25 cellular contexts compared by ENCODE assay signal in the genomic region with DNA sequence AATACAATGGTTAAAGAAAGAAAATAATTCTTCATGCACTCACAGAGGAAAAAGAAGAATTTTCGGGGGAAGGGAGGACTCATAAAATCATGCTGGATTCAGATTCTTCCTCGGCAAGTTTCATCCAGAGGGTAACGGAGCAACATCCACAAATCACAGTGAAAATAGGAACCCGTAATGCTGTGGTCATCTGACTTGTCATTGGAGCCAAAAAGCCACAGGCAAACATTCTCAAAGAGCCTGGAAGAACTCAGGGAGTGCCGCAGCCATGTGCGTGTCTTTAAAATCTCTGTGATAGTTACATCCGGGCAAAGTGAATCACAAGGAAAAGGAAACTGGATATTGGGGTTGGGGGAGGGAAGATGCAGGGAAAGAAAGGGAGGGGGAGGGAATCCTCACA. TPM values are rescaled to one million over a fixed set of nuclear protein-coding genes. Genes with fewer than 3 reads are reported as not detected.
A peak's percentile ranks its signal among the peaks of the same experiment; 100 is the strongest.
DNase-seq lines count a peak whose midpoint lies in the region; ATAC-seq and TF ChIP-seq lines count a peak whose summit lies in the region.
"Had no signal": no experiment of that assay in that cellular context is flagged by ENCODE, and none has a peak within 500 bp of the region (broad histone marks: within the 10 kb centered on the region; RNA-seq: fewer than 3 reads in every experiment).

No MANE protein-coding gene starts in this region.

- H3K9me2 ChIP-seq in GM23338 (ENCODE audit: insufficient read depth) = no peaks in the 10 kb centered on the region

- H4K20me1 ChIP-seq in GM23338 (replicated peaks; ENCODE audit: insufficient read depth) = no peaks in the 10 kb centered on the region

- no peak overlapping the region for H3K18ac ChIP-seq in mesendoderm (ENCODE audit: low read length)

- H3K4me2 ChIP-seq in GM23338 (peak overlapping the region; percentile 23; the same call in 1 of the 2 replicates), mesendoderm (ENCODE audit: low read length) (no peak overlapping the region)

- no peak overlapping the region for H3K4ac ChIP-seq in mesendoderm (ENCODE audit: low read depth, low read length)

- H3K27ac Mint-ChIP-seq in GM23338 = no peak overlapping the region
- H3K27ac Mint-ChIP-seq in endodermal cell = no peak overlapping the region
- no peak overlapping the region; the same call in 1 of the 2 replicates for H3K27ac Mint-ChIP-seq in WTC11

- H3K4me1 ChIP-seq in GM23338 (ENCODE audit: insufficient read depth) = peaks cover 14% of the 10 kb centered on the region
- no peaks in the 10 kb centered on the region for H3K4me1 ChIP-seq in endodermal cell (ENCODE audit: control insufficient read depth, insufficient read depth, low read length)
- peaks cover 2% of the 10 kb centered on the region for H3K4me1 ChIP-seq in mesendoderm (ENCODE audit: control insufficient read depth, low read depth, low read length)
- H3K4me1 ChIP-seq: esophagus squamous epithelium had no signal

- H3K36me3 Mint-ChIP-seq in GM23338 (ENCODE audit: low read depth) (no peaks in the 10 kb centered on the region; the same call in 2 of the 3 replicates), endodermal cell (ENCODE audit: low read depth) (no peaks in the 10 kb centered on the region), WTC11 (no peaks in the 10 kb centered on the region)

- no peak overlapping the region for H2BK5ac ChIP-seq in mesendoderm (ENCODE audit: low read length)

- H3K23ac ChIP-seq in mesendoderm (ENCODE audit: low read length) = no peak overlapping the region

- H3K79me2 ChIP-seq in GM23338 (replicated peaks; ENCODE audit: insufficient read depth) (no peaks in the 10 kb centered on the region), mesendoderm (ENCODE audit: control insufficient read depth, insufficient read depth, low read length) (no peaks in the 10 kb centered on the region)

- H3K27me3 ChIP-seq in GM23338 (ENCODE audit: insufficient read depth) (no peaks in the 10 kb centered on the region), endodermal cell (ENCODE audit: control insufficient read depth, insufficient read depth, low read length, poor library complexity, severe bottlenecking) (no peaks in the 10 kb centered on the region), layer of hippocampus (ENCODE audit: control insufficient read depth, insufficient read depth, low read length) (no peaks in the 10 kb centered on the region), mesendoderm (ENCODE audit: insufficient read depth, low read length, poor library complexity) (no peaks in the 10 kb centered on the region)

- ATAC-seq in GM23338 (no peak), WTC11 (no peak)

- H2AFZ ChIP-seq in GM23338 = peak overlapping the region; percentile 5; the same call in 1 of the 2 replicates

- no peak overlapping the region for H2AK5ac ChIP-seq in mesendoderm (ENCODE audit: low read length)

- H3K79me1 ChIP-seq in mesendoderm (ENCODE audit: low read length) = no peaks in the 10 kb centered on the region

- 57 to 65% methylated on average over 4 to 7 of the region's 7 CpGs for WGBS in endodermal cell (ENCODE audit: insufficient coverage in 1 of 2, insufficient read length in 1 of 2), 2 experiments
- no CpG with 5 or more reads among the region's 7 CpGs for WGBS in mesendoderm (ENCODE audit: extremely low coverage, insufficient coverage, low lambda C conversion rate)

- no peaks in the 10 kb centered on the region for H3K9me3 ChIP-seq in endodermal cell (ENCODE audit: control insufficient read depth, low read length)
- H3K9me3 ChIP-seq: esophagus squamous epithelium had no signal

- H3K9me3 Mint-ChIP-seq in GM23338 (no peaks in the 10 kb centered on the region), endodermal cell (no peaks in the 10 kb centered on the region), WTC11 (no peaks in the 10 kb centered on the region)
- H3K9me3 Mint-ChIP-seq: neural crest cell had no signal

- H3K4me3 Mint-ChIP-seq in GM23338 (no peak overlapping the region), endodermal cell (no peak overlapping the region), WTC11 (no peak overlapping the region)
- H3K4me3 Mint-ChIP-seq: neural crest cell had no signal

- no peak for DNase-seq in GM23338 (ENCODE audit: low spot score)
- DNase-seq in endodermal cell = peak; percentile 34
- DNase-seq in putamen (ENCODE audit: low spot score) = peak; percentile 79
- no peak for DNase-seq in occipital lobe (lab: John Stamatoyannopoulos, UW)
- no peak for DNase-seq in WTC11 (ENCODE audit: low spot score)
- no peak for DNase-seq in mesendoderm
- no peak for DNase-seq in activated T-cell treated with anti-CD3 and anti-CD28 coated beads, Interleukin-2, amount 50 U/mL, for 1 hour
- DNase-seq: activated CD4-positive, alpha-beta T cell treated with anti-CD3 and anti-CD28 coated beads for 1 hour; activated naive CD4-positive, alpha-beta T cell treated with anti-CD3 and anti-CD28 coated beads, Interleukin-2, amount 50 U/mL, for 16 hours; aorta; central memory CD4-positive, alpha-beta T cell; esophagus squamous epithelium; HCEC 1CT; mesenchymal stem cell; NCI-H2107; NCI-H510A had no signal

- no peaks in the 10 kb centered on the region for H3K36me3 ChIP-seq in GM23338 (ENCODE audit: insufficient read depth)
- H3K36me3 ChIP-seq in endodermal cell (ENCODE audit: control insufficient read depth, insufficient read depth, low read length) = no peaks in the 10 kb centered on the region
- H3K36me3 ChIP-seq in mesendoderm (ENCODE audit: control insufficient read depth, insufficient read depth, low read length) = no peaks in the 10 kb centered on the region
- H3K36me3 ChIP-seq: esophagus squamous epithelium had no signal

- no peak overlapping the region for H4K8ac ChIP-seq in mesendoderm (ENCODE audit: low read depth, low read length)

- TF ChIP-seq CTCF in GM23338 (conservative IDR thresholded peaks at IDR 0.05; ENCODE audit: low read depth in 2 of 2) (no peak), endodermal cell (conservative IDR thresholded peaks at IDR 0.05) (no peak), WTC11 (IDR thresholded peaks at IDR 0.05) (no peak)

- CTCF ChIA-PET in WTC11 (lab: Charles Lee) = no interaction called here

- H3K9ac ChIP-seq in endodermal cell (ENCODE audit: extremely low read depth, low read length, poor library complexity, severe bottlenecking) = no peak overlapping the region
- H3K9ac ChIP-seq in mesendoderm (ENCODE audit: low read length) = no peak overlapping the region

- H3K4me3 ChIP-seq in GM23338 (no peak overlapping the region), endodermal cell (ENCODE audit: low read length) (no peak overlapping the region), mesendoderm (ENCODE audit: low read length) (no peak overlapping the region)
- H3K4me3 ChIP-seq: esophagus squamous epithelium had no signal

- H3K27me3 Mint-ChIP-seq in GM23338 (ENCODE audit: insufficient read depth, low read depth, poor library complexity) = peaks cover 4% of the 10 kb centered on the region
- H3K27me3 Mint-ChIP-seq in endodermal cell (ENCODE audit: insufficient read depth) = peaks cover 11% of the 10 kb centered on the region
- peaks cover 8% of the 10 kb centered on the region for H3K27me3 Mint-ChIP-seq in WTC11 (ENCODE audit: low read depth)

- no peak overlapping the region for H3K56ac ChIP-seq in mesendoderm (ENCODE audit: low read length)

- H2BK120ac ChIP-seq in mesendoderm (ENCODE audit: low read depth, low read length) = no peak overlapping the region

- H3F3A ChIP-seq in GM23338 (replicated peaks; ENCODE audit: low read depth) = no peaks in the 10 kb centered on the region

- H3K27ac ChIP-seq in GM23338 (ENCODE audit: low read depth) = no peak overlapping the region
- no peak overlapping the region for H3K27ac ChIP-seq in endodermal cell (ENCODE audit: low read depth, low read length)
- peak overlapping the region; percentile 27 for H3K27ac ChIP-seq in layer of hippocampus (ENCODE audit: low read depth, low read length)
- H3K27ac ChIP-seq in mesendoderm (ENCODE audit: low read depth, low read length) = no peak overlapping the region
- H3K27ac ChIP-seq: C4-2B, esophagus squamous epithelium had no signal

- H2BK15ac ChIP-seq in mesendoderm (replicated peaks; ENCODE audit: low read depth) = no peak overlapping the region

- peaks cover 21% of the 10 kb centered on the region for H3K4me1 Mint-ChIP-seq in GM23338
- peaks cover 6% of the 10 kb centered on the region for H3K4me1 Mint-ChIP-seq in endodermal cell
- peaks cover 19% of the 10 kb centered on the region for H3K4me1 Mint-ChIP-seq in WTC11
- H3K4me1 Mint-ChIP-seq: neural crest cell had no signal

- POLR2A ChIA-PET in WTC11 (lab: Charles Lee) = no interaction called here

- H4K5ac ChIP-seq in mesendoderm (ENCODE audit: low read length) = no peak overlapping the region

TF ChIP-seq in GM23338, 12 proteins besides CTCF, POLR2A, EP300 and RAD21:
- TF ChIP-seq JUNB (IDR thresholded peaks at IDR 0.05; ENCODE audit: unreplicated experiment) (no peak), ZNF331 (CRISPR knock-in tag; IDR thresholded peaks at IDR 0.05; ENCODE audit: low read depth) (no peak), ZNF114 (CRISPR knock-in tag; IDR thresholded peaks at IDR 0.05) (no peak)

TF ChIP-seq in WTC11, 78 proteins besides CTCF, POLR2A, EP300 and RAD21 (continues in another document):
- TF ChIP-seq FOXJ3 (CRISPR knock-in tag; IDR thresholded peaks at IDR 0.05; ENCODE audit: borderline replicate concordance) (no peak), USF1 (CRISPR knock-in tag; IDR thresholded peaks at IDR 0.05) (no peak)

RNA-seq across cellular contexts. Expression of gene VSTM2B, which starts 33.0 kb away (rescaled TPM):
- total RNA-seq in GM23338 (2014; rRNA removed; shearing (Covaris generic)) = 0.54 and 1.8 TPM in 2 replicates
- 1.2 and 1.8 TPM in 2 replicates for polyA plus RNA-seq in GM23338 (2016; fragmentation: Nextera tagmentation; extraction: Ambion mirVana)
- total RNA-seq in endodermal cell = under 1 TPM in 1 of 2 donors, not detected in 1; 0.18 TPM
- 1.0 TPM for polyA plus RNA-seq in endodermal cell (2013, experiment 1 of 2)
- 1.5 TPM for polyA plus RNA-seq in endodermal cell (2013, experiment 2 of 2)
- 12.3 TPM for total RNA-seq in occipital lobe
- total RNA-seq in WTC11 (2021) = 1.7 to 3.2 TPM (median 2.2 TPM) in 3 replicates
- polyA plus RNA-seq in mesendoderm (2013, experiment 1 of 2) = 0.13 TPM
- polyA plus RNA-seq in mesendoderm (2013, experiment 2 of 2) = 0.14 TPM
- total RNA-seq: A673; activated CD8-positive, alpha-beta memory T cell treated with anti-CD3 and anti-CD28 coated beads for 36 hours; aorta; esophagus squamous epithelium; kidney epithelial cell; LHCN-M2; pulmonary artery endothelial cell; urinary bladder had no signal
- polyA plus RNA-seq: aorta, urinary bladder had no signal

Comparison
In these comparisons a context has a peak if more than half of its experiments do, and no peak if none do; other contexts are left out.
1. DNase-seq: peak in endodermal cell (single experiment) and putamen (single experiment); none in GM23338 (single experiment), occipital lobe (single experiment), WTC11 (single experiment), mesendoderm (single experiment) and activated T-cell treated with anti-CD3 and anti-CD28 coated beads, Interleukin-2, amount 50 U/mL, for 1 hour (single experiment).